ENCODE assay signal across 10 cellular contexts in the genomic region with DNA sequence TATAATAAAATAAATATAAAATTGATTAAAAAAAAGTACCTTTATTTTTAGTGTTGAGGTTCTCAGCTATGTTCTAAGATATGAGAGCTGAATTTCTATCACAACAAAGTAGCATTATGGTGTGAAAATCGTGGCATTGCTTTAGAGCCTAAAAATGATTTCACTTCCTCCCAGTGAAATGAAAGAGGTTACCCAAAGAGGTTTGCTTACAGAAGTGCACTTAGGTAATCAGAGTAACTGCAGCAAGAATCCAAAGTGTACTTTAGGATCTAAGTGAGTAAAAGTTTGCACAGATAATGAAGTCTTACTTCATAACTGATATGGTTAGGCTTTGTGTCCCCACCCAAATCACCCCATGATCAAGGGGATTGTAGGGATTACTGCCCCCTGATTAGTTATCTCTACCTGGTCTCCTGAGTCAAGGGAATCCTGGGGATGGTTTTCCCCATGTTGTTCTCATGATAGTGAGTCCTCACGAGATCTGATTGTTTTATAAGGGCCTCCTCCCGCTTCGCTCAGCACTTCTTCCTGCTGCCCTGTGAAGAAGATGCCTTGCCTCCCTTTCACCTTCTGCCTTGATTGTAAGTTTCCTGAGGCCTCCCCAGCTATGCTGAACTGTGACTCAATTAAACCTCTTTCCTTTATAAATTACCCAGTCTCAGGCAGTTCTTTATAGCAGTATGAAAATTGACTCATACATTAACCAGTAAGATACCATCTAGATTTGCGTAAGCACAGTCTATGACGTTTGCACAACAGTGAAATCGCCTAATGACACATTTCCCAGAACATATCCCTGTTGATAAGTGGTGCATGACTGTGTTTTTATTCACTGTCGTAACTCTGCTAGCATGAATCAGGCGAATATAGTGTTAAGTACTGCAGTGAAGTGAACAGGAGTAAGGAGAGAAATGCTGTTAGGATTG.
A peak's percentile ranks its signal among the peaks of the same experiment; 100 is the strongest.
DNase-seq lines count a peak whose midpoint lies in the region; ATAC-seq and TF ChIP-seq lines count a peak whose summit lies in the region.
"Had no signal": no experiment of that assay in that cellular context is flagged by ENCODE, and none has a peak within 500 bp of the region (broad histone marks: within the 10 kb centered on the region; RNA-seq: fewer than 3 reads in every experiment).

No MANE protein-coding gene starts in this region.

- no peaks in the 10 kb centered on the region for H3K4me1 ChIP-seq in ACC112 (ENCODE audit: control insufficient read depth, insufficient read depth, low read length, unreplicated experiment)

- in situ Hi-C loops in ACHN (cut with HindIII; ENCODE audit: low pct_ligation_motif_present, low pct_unique_long_range_greater_than_20kb, low sequenced_read_pairs), result no loop called here

- H3K79me2 ChIP-seq in ACC112 (ENCODE audit: control insufficient read depth, insufficient read depth, low read length, unreplicated experiment), result no peaks in the 10 kb centered on the region

- H3K27me3 ChIP-seq in ACC112 (ENCODE audit: insufficient read depth, low read length), result no peaks in the 10 kb centered on the region

- H3K36me3 ChIP-seq in ACC112 (ENCODE audit: insufficient read depth, low read length), result peaks cover 13% of the 10 kb centered on the region

- ATAC-seq in GM19395 (IDR thresholded peaks at IDR 0.05; ENCODE audit: unreplicated experiment) (peak; percentile 52), GM19463 (IDR thresholded peaks at IDR 0.05; ENCODE audit: unreplicated experiment) (no peak), HG03521 (IDR thresholded peaks at IDR 0.05; ENCODE audit: unreplicated experiment) (no peak), HG03025 (IDR thresholded peaks at IDR 0.05; ENCODE audit: low FRiP score, unreplicated experiment) (no peak)

- peak overlapping the region; percentile 78 for H3K27ac ChIP-seq in ACC112 (ENCODE audit: low read depth, low read length)

- DNase-seq in OCI-M1 (lab: John Stamatoyannopoulos, UW) (peak; percentile 86), fibroblast of mammary gland (ENCODE audit: low read depth) (peak; percentile 93), ACHN (no peak)
- DNase-seq: NCI-H2081 treated with DMSO at 0.1 percent for 48 hours, occipital lobe had no signal

- TF ChIP-seq CTCF in fibroblast of mammary gland (conservative IDR thresholded peaks at IDR 0.05; ENCODE audit: control insufficient read depth, insufficient read depth, low read depth, low read length), result no peak

- no peak overlapping the region for H2AFZ ChIP-seq in ACC112 (ENCODE audit: low read length, unreplicated experiment)

- H3K4me3 ChIP-seq in ACC112 (ENCODE audit: low read depth, low read length), result no peak overlapping the region
- H3K4me3 ChIP-seq in fibroblast of mammary gland (ENCODE audit: control insufficient read depth, low read depth, low read length), result no peak overlapping the region
